1 cellular context compared by ENCODE assay signal in genomic region chr4:145271194-145271593, GRCh38.
TF ChIP-seq lines count a peak whose summit lies in the region.

No MANE protein-coding gene starts in this region.

TF ChIP-seq in GM23338, 12 proteins besides CTCF, POLR2A, EP300 and RAD21 (continued from another document):
- TF ChIP-seq REST (IDR thresholded peaks at IDR 0.05; ENCODE audit: unreplicated experiment): no peak
